1 cellular context compared by ENCODE assay signal in genomic region chr9:129365196-129365595, GRCh38.
TF ChIP-seq lines count a peak whose summit lies in the region.

No MANE protein-coding gene starts in this region.

TF ChIP-seq in HepG2, 621 proteins besides CTCF, POLR2A, EP300 and RAD21:
- TF ChIP-seq ZNF274 (CRISPR knock-in tag; IDR thresholded peaks at IDR 0.05) = no peak
- TF ChIP-seq AHR (CRISPR knock-in tag; IDR thresholded peaks at IDR 0.05) = no peak
- TF ChIP-seq SP2 (CRISPR knock-in tag; IDR thresholded peaks at IDR 0.05) = no peak
